Comparison of ENCODE assay signal across 1 cellular context in genomic region chr11:64667154-64667745, GRCh38.
TF ChIP-seq lines count a peak whose summit lies in the region.

No MANE protein-coding gene starts in this region.

TF ChIP-seq in HepG2, 621 proteins besides CTCF, POLR2A, EP300 and RAD21:
- TF ChIP-seq, protein P1, sequence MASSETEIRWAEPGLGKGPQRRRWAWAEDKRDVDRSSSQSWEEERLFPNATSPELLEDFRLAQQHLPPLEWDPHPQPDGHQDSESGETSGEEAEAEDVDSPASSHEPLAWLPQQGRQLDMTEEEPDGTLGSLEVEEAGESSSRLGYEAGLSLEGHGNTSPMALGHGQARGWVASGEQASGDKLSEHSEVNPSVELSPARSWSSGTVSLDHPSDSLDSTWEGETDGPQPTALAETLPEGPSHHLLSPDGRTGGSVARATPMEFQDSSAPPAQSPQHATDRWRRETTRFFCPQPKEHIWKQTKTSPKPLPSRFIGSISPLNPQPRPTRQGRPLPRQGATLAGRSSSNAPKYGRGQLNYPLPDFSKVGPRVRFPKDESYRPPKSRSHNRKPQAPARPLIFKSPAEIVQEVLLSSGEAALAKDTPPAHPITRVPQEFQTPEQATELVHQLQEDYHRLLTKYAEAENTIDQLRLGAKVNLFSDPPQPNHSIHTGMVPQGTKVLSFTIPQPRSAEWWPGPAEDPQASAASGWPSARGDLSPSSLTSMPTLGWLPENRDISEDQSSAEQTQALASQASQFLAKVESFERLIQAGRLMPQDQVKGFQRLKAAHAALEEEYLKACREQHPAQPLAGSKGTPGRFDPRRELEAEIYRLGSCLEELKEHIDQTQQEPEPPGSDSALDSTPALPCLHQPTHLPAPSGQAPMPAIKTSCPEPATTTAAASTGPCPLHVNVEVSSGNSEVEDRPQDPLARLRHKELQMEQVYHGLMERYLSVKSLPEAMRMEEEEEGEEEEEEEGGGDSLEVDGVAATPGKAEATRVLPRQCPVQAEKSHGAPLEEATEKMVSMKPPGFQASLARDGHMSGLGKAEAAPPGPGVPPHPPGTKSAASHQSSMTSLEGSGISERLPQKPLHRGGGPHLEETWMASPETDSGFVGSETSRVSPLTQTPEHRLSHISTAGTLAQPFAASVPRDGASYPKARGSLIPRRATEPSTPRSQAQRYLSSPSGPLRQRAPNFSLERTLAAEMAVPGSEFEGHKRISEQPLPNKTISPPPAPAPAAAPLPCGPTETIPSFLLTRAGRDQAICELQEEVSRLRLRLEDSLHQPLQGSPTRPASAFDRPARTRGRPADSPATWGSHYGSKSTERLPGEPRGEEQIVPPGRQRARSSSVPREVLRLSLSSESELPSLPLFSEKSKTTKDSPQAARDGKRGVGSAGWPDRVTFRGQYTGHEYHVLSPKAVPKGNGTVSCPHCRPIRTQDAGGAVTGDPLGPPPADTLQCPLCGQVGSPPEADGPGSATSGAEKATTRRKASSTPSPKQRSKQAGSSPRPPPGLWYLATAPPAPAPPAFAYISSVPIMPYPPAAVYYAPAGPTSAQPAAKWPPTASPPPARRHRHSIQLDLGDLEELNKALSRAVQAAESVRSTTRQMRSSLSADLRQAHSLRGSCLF (CRISPR knock-in tag; IDR thresholded peaks at IDR 0.05; ENCODE audit: borderline replicate concordance), result no peak
- TF ChIP-seq, protein P2, sequence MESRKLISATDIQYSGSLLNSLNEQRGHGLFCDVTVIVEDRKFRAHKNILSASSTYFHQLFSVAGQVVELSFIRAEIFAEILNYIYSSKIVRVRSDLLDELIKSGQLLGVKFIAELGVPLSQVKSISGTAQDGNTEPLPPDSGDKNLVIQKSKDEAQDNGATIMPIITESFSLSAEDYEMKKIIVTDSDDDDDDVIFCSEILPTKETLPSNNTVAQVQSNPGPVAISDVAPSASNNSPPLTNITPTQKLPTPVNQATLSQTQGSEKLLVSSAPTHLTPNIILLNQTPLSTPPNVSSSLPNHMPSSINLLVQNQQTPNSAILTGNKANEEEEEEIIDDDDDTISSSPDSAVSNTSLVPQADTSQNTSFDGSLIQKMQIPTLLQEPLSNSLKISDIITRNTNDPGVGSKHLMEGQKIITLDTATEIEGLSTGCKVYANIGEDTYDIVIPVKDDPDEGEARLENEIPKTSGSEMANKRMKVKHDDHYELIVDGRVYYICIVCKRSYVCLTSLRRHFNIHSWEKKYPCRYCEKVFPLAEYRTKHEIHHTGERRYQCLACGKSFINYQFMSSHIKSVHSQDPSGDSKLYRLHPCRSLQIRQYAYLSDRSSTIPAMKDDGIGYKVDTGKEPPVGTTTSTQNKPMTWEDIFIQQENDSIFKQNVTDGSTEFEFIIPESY (CRISPR knock-in tag; IDR thresholded peaks at IDR 0.05), result 0 out of 2 replicates have a peak, but pooled peaks have one; percentile 16
